1 cellular context compared by ENCODE assay signal in genomic region chr1:182602945-182603645, GRCh38.
TF ChIP-seq lines count a peak whose summit lies in the region.

No MANE protein-coding gene starts in this region.

TF ChIP-seq in GM12878, 131 proteins besides CTCF, POLR2A, EP300 and RAD21 (continues in another document):
- TF ChIP-seq RBBP5 (conservative IDR thresholded peaks at IDR 0.05) (no peak), MTA2 (IDR thresholded peaks at IDR 0.05; ENCODE audit: low read depth) (no peak), CHD2 (IDR thresholded peaks at IDR 0.05; ENCODE audit: borderline replicate concordance, low read depth, low read length) (no peak), CREB1 (IDR thresholded peaks at IDR 0.05; ENCODE audit: low read depth) (no peak), PBX3 (IDR thresholded peaks at IDR 0.05; ENCODE audit: insufficient replicate concordance, low read depth, low read length) (no peak), CHD4 (IDR thresholded peaks at IDR 0.05) (no peak), BMI1 (IDR thresholded peaks at IDR 0.05; ENCODE audit: borderline replicate concordance) (no peak), LARP7 (IDR thresholded peaks at IDR 0.05) (no peak; the same call in 1 of the 2 replicates), MEF2A (IDR thresholded peaks at IDR 0.05; ENCODE audit: insufficient read depth, low read depth, low read length) (no peak), KAT2A (conservative IDR thresholded peaks at IDR 0.05; ENCODE audit: control insufficient read depth, low read depth, low read length) (no peak), SMARCA5 (IDR thresholded peaks at IDR 0.05) (no peak), GATAD2B (conservative IDR thresholded peaks at IDR 0.05; ENCODE audit: low read depth) (0 out of 2 replicates have a peak, but pooled peaks have one; percentile 20), HDAC2 (IDR thresholded peaks at IDR 0.05) (no peak), DPF2 (IDR thresholded peaks at IDR 0.05) (no peak), IKZF1 (conservative IDR thresholded peaks at IDR 0.05) (peak; percentile 62), RCOR1 (conservative IDR thresholded peaks at IDR 0.05; ENCODE audit: low read depth, low read length) (no peak), ZNF622 (IDR thresholded peaks at IDR 0.05) (no peak), FOXK2 (IDR thresholded peaks at IDR 0.05) (no peak), E2F4 (IDR thresholded peaks at IDR 0.05; ENCODE audit: low read depth, low read length) (no peak), ZNF274 (IDR thresholded peaks at IDR 0.05; ENCODE audit: insufficient read depth, insufficient read length) (no peak), YY1 (IDR thresholded peaks at IDR 0.05; ENCODE audit: low read depth, low read length) (no peak), EZH2 (IDR thresholded peaks at IDR 0.05; ENCODE audit: borderline replicate concordance, control insufficient read depth, low read depth, low read length) (no peak), MEF2B (IDR thresholded peaks at IDR 0.05; ENCODE audit: partially characterized antibody, poor library complexity, severe bottlenecking) (peak; percentile 17), SIN3A (IDR thresholded peaks at IDR 0.05; ENCODE audit: low read depth, low read length) (no peak), CEBPB (IDR thresholded peaks at IDR 0.05; ENCODE audit: borderline replicate concordance in 1 of 2, low read depth in 2 of 2, low read length in 2 of 2) (no peak), IKZF2 (IDR thresholded peaks at IDR 0.05) (peak; percentile 31 to 33; a peak in 2 of 4 replicates), NKRF (conservative IDR thresholded peaks at IDR 0.05) (no peak), KLF5 (IDR thresholded peaks at IDR 0.05; ENCODE audit: partially characterized antibody) (no peak), SUPT20H (IDR thresholded peaks at IDR 0.05; ENCODE audit: borderline replicate concordance, control insufficient read depth, low read depth, low read length) (no peak), E4F1 (IDR thresholded peaks at IDR 0.05; ENCODE audit: borderline replicate concordance, partially characterized antibody) (no peak), STAT1 (conservative IDR thresholded peaks at IDR 0.05) (no peak), WRNIP1 (IDR thresholded peaks at IDR 0.05; ENCODE audit: borderline replicate concordance, low read depth, low read length) (no peak; the same call in 1 of the 2 replicates), CREM (IDR thresholded peaks at IDR 0.05; ENCODE audit: low read depth) (no peak), ESRRA (IDR thresholded peaks at IDR 0.05; ENCODE audit: low read length) (no peak), EED (IDR thresholded peaks at IDR 0.05; ENCODE audit: low read depth) (peak; percentile 44; the same call in 1 of the 2 replicates), ZBED1 (IDR thresholded peaks at IDR 0.05; ENCODE audit: borderline replicate concordance) (no peak), POU2F2 (IDR thresholded peaks at IDR 0.05; ENCODE audit: borderline replicate concordance, low read depth, low read length) (no peak)
- TF ChIP-seq, protein P1, sequence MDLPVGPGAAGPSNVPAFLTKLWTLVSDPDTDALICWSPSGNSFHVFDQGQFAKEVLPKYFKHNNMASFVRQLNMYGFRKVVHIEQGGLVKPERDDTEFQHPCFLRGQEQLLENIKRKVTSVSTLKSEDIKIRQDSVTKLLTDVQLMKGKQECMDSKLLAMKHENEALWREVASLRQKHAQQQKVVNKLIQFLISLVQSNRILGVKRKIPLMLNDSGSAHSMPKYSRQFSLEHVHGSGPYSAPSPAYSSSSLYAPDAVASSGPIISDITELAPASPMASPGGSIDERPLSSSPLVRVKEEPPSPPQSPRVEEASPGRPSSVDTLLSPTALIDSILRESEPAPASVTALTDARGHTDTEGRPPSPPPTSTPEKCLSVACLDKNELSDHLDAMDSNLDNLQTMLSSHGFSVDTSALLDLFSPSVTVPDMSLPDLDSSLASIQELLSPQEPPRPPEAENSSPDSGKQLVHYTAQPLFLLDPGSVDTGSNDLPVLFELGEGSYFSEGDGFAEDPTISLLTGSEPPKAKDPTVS (IDR thresholded peaks at IDR 0.05; ENCODE audit: low read depth, low read length): no peak
- TF ChIP-seq, protein P2, sequence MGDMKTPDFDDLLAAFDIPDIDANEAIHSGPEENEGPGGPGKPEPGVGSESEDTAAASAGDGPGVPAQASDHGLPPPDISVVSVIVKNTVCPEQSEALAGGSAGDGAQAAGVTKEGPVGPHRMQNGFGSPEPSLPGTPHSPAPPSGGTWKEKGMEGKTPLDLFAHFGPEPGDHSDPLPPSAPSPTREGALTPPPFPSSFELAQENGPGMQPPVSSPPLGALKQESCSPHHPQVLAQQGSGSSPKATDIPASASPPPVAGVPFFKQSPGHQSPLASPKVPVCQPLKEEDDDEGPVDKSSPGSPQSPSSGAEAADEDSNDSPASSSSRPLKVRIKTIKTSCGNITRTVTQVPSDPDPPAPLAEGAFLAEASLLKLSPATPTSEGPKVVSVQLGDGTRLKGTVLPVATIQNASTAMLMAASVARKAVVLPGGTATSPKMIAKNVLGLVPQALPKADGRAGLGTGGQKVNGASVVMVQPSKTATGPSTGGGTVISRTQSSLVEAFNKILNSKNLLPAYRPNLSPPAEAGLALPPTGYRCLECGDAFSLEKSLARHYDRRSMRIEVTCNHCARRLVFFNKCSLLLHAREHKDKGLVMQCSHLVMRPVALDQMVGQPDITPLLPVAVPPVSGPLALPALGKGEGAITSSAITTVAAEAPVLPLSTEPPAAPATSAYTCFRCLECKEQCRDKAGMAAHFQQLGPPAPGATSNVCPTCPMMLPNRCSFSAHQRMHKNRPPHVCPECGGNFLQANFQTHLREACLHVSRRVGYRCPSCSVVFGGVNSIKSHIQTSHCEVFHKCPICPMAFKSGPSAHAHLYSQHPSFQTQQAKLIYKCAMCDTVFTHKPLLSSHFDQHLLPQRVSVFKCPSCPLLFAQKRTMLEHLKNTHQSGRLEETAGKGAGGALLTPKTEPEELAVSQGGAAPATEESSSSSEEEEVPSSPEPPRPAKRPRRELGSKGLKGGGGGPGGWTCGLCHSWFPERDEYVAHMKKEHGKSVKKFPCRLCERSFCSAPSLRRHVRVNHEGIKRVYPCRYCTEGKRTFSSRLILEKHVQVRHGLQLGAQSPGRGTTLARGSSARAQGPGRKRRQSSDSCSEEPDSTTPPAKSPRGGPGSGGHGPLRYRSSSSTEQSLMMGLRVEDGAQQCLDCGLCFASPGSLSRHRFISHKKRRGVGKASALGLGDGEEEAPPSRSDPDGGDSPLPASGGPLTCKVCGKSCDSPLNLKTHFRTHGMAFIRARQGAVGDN (IDR thresholded peaks at IDR 0.05): no peak
- TF ChIP-seq, protein P3, sequence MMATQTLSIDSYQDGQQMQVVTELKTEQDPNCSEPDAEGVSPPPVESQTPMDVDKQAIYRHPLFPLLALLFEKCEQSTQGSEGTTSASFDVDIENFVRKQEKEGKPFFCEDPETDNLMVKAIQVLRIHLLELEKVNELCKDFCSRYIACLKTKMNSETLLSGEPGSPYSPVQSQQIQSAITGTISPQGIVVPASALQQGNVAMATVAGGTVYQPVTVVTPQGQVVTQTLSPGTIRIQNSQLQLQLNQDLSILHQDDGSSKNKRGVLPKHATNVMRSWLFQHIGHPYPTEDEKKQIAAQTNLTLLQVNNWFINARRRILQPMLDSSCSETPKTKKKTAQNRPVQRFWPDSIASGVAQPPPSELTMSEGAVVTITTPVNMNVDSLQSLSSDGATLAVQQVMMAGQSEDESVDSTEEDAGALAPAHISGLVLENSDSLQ (IDR thresholded peaks at IDR 0.05): no peak
- TF ChIP-seq, protein P4, sequence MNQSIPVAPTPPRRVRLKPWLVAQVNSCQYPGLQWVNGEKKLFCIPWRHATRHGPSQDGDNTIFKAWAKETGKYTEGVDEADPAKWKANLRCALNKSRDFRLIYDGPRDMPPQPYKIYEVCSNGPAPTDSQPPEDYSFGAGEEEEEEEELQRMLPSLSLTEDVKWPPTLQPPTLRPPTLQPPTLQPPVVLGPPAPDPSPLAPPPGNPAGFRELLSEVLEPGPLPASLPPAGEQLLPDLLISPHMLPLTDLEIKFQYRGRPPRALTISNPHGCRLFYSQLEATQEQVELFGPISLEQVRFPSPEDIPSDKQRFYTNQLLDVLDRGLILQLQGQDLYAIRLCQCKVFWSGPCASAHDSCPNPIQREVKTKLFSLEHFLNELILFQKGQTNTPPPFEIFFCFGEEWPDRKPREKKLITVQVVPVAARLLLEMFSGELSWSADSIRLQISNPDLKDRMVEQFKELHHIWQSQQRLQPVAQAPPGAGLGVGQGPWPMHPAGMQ (IDR thresholded peaks at IDR 0.05; ENCODE audit: borderline replicate concordance): no peak
- TF ChIP-seq, protein P5, sequence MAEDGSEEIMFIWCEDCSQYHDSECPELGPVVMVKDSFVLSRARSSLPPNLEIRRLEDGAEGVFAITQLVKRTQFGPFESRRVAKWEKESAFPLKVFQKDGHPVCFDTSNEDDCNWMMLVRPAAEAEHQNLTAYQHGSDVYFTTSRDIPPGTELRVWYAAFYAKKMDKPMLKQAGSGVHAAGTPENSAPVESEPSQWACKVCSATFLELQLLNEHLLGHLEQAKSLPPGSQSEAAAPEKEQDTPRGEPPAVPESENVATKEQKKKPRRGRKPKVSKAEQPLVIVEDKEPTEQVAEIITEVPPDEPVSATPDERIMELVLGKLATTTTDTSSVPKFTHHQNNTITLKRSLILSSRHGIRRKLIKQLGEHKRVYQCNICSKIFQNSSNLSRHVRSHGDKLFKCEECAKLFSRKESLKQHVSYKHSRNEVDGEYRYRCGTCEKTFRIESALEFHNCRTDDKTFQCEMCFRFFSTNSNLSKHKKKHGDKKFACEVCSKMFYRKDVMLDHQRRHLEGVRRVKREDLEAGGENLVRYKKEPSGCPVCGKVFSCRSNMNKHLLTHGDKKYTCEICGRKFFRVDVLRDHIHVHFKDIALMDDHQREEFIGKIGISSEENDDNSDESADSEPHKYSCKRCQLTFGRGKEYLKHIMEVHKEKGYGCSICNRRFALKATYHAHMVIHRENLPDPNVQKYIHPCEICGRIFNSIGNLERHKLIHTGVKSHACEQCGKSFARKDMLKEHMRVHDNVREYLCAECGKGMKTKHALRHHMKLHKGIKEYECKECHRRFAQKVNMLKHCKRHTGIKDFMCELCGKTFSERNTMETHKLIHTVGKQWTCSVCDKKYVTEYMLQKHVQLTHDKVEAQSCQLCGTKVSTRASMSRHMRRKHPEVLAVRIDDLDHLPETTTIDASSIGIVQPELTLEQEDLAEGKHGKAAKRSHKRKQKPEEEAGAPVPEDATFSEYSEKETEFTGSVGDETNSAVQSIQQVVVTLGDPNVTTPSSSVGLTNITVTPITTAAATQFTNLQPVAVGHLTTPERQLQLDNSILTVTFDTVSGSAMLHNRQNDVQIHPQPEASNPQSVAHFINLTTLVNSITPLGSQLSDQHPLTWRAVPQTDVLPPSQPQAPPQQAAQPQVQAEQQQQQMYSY (CRISPR knock-in tag; IDR thresholded peaks at IDR 0.05): no peak
